In genomic region chr5:344668-345067, GRCh38 we compare ENCODE assay signal across 13 cellular contexts. TPM values are rescaled to one million over a fixed set of nuclear protein-coding genes. Genes with fewer than 3 reads are reported as not detected.
DNase-seq lines count a peak whose midpoint lies in the region; ATAC-seq, FAIRE-seq and TF ChIP-seq lines count a peak whose summit lies in the region.
"Had no signal": no experiment of that assay in that cellular context is flagged by ENCODE, and none has a peak within 500 bp of the region (broad histone marks: within the 10 kb centered on the region; RNA-seq: fewer than 3 reads in every experiment).

No MANE protein-coding gene starts in this region.

- POLR2A ChIA-PET in H1 (lab: Charles Lee; ENCODE audit: partially characterized antibody) = interaction anchor here (1.1 kb wide), 2 partner anchors 22 to 25 kb away, joined by 3 to 4 read pairs; no protein-coding TSS in a partner anchor

- H3K36me3 Mint-ChIP-seq in T-helper 2 cell treated with Interferon-gamma antibody and Interleukin-4, amounts not matched to agents 5 μg/mL and 100 μg/mL, for 36 hours (ENCODE audit: low read depth) = peaks cover 42% of the 10 kb centered on the region
- H3K36me3 Mint-ChIP-seq: CD14-positive monocyte had no signal

- no peak for TF ChIP-seq EP300 in H1 (IDR thresholded peaks at IDR 0.05; ENCODE audit: borderline replicate concordance in 1 of 2, low read depth in 2 of 2, low read length in 2 of 2)

- DNase-seq in T-helper 2 cell treated with Interferon-gamma antibody and Interleukin-4, amounts not matched to agents 5 μg/mL and 100 μg/mL, for 36 hours (ENCODE audit: low spot score) = peak; percentile 2
- DNase-seq in T-helper 2 cell = no peak
- no peak for DNase-seq in NB4 (ENCODE audit: low read depth)
- no peak for DNase-seq in H1 (ENCODE audit: low read depth in 1 of 2, low spot score in 2 of 2)
- DNase-seq in 8988T = no peak
- DNase-seq in upper lobe of right lung = no peak
- DNase-seq: KBM-7; NCI-H1694 treated with DMSO at 0.1 percent for 48 hours; NK-92 treated with Interleukin-12 subunit alpha and Interleukin-12 subunit beta, amount 100 ng/mL, for 24 hours had no signal

- H2BK15ac ChIP-seq in H1 (ENCODE audit: low read length) = no peak overlapping the region

- no peak overlapping the region for H4K91ac ChIP-seq in H1 (replicated peaks; ENCODE audit: insufficient read length, low read length)

- intact Hi-C loops in upper lobe of right lung (cut with DNase I) = no loop called here

- H2BK5ac ChIP-seq in H1 (ENCODE audit: low read depth, low read length) = no peak overlapping the region

- no peak for ATAC-seq in HG02981 (IDR thresholded peaks at IDR 0.05; ENCODE audit: unreplicated experiment)
- no peak for ATAC-seq in upper lobe of right lung

- TF ChIP-seq RAD21 in H1 (IDR thresholded peaks at IDR 0.05 in 1 of 2, conservative IDR thresholded peaks at IDR 0.05 in 1 of 2; ENCODE audit: low read depth in 2 of 2, low read length in 2 of 2) = no peak

- peaks cover 57% of the 10 kb centered on the region for H3K4me1 ChIP-seq in BLaER1
- peaks cover 0 to 14% (median 7%) of the 10 kb centered on the region in 4 experiments; a peak in 6 of 7 replicates for H3K4me1 ChIP-seq in H1 (replicated peaks in 1 of 4; ENCODE audit: control insufficient read depth in 3 of 4, insufficient read depth in 4 of 4, low read length in 3 of 4)
- H3K4me1 ChIP-seq in upper lobe of right lung = no peaks in the 10 kb centered on the region
- H3K4me1 ChIP-seq: HAP-1 had no signal

- peaks cover 55% of the 10 kb centered on the region for H3K4me1 Mint-ChIP-seq in T-helper 2 cell treated with Interferon-gamma antibody and Interleukin-4, amounts not matched to agents 5 μg/mL and 100 μg/mL, for 36 hours (ENCODE audit: low read depth)

- H4K20me1 ChIP-seq in BLaER1 (no peaks in the 10 kb centered on the region), H1 (replicated peaks in 1 of 2; ENCODE audit: control insufficient read depth in 1 of 2, insufficient read depth in 2 of 2, low read length in 2 of 2) (peaks cover 0 to 3% of the 10 kb centered on the region in 2 experiments)

- H3K9ac ChIP-seq in BLaER1 (no peak overlapping the region), H1 (replicated peaks in 1 of 4; ENCODE audit: extremely low read depth in 1 of 4, low read depth in 3 of 4, low read length in 3 of 4) (no peak overlapping the region)

- H2BK12ac ChIP-seq in H1 (ENCODE audit: low read depth, low read length) = no peak overlapping the region

- H4K5ac ChIP-seq in H1 (ENCODE audit: insufficient read length, low read depth, low read length) = no peak overlapping the region

- no peak overlapping the region for H2BK20ac ChIP-seq in H1 (ENCODE audit: low read length)

- peak overlapping the region; percentile 38 for H3K4me3 Mint-ChIP-seq in T-helper 2 cell treated with Interferon-gamma antibody and Interleukin-4, amounts not matched to agents 5 μg/mL and 100 μg/mL, for 36 hours
- H3K4me3 Mint-ChIP-seq: CD14-positive monocyte had no signal

- H4K8ac ChIP-seq in H1 (ENCODE audit: extremely low read depth, insufficient read depth, low read length) = no peak overlapping the region

- no peaks in the 10 kb centered on the region for H3K79me1 ChIP-seq in H1 (ENCODE audit: low read depth, low read length)

- peaks cover 5% of the 10 kb centered on the region for H3K9me3 Mint-ChIP-seq in T-helper 2 cell treated with Interferon-gamma antibody and Interleukin-4, amounts not matched to agents 5 μg/mL and 100 μg/mL, for 36 hours

- no peak overlapping the region for H2BK120ac ChIP-seq in H1 (replicated peaks; ENCODE audit: low read depth, low read length)

- H3K56ac ChIP-seq in H1 (replicated peaks; ENCODE audit: insufficient read length, low read depth, low read length) = no peak overlapping the region

- H3K9me3 ChIP-seq in BLaER1 (peaks cover 10% of the 10 kb centered on the region), H1 (ENCODE audit: insufficient read depth in 2 of 2, low read depth in 1 of 2, low read length in 1 of 2) (no peaks in the 10 kb centered on the region; a peak in 1 of 4 replicates), upper lobe of right lung (no peaks in the 10 kb centered on the region)
- H3K9me3 ChIP-seq: HAP-1 had no signal

- no peak overlapping the region for H3K4me3 ChIP-seq in BLaER1
- peak overlapping the region; percentile 34 for H3K4me3 ChIP-seq in NB4 (ENCODE audit: low read depth, low read length)
- H3K4me3 ChIP-seq in H1 (ENCODE audit: extremely low read depth in 1 of 4, insufficient read depth in 2 of 4, low read depth in 3 of 4, low read length in 4 of 4) = no peak overlapping the region
- no peak overlapping the region for H3K4me3 ChIP-seq in upper lobe of right lung
- H3K4me3 ChIP-seq: HAP-1 had no signal

- no peak overlapping the region for H3K4ac ChIP-seq in H1 (replicated peaks; ENCODE audit: insufficient read length, low read depth, low read length)

- no peaks in the 10 kb centered on the region for H3K27me3 Mint-ChIP-seq in T-helper 2 cell treated with Interferon-gamma antibody and Interleukin-4, amounts not matched to agents 5 μg/mL and 100 μg/mL, for 36 hours (ENCODE audit: low read depth)

- TF ChIP-seq CTCF in NB4 (IDR thresholded peaks at IDR 0.05; ENCODE audit: low read depth, low read length) (no peak), H1 (IDR thresholded peaks at IDR 0.05; ENCODE audit: control extremely low read depth in 1 of 3, insufficient read depth in 1 of 3, low read depth in 1 of 3, low read length in 3 of 3) (no peak), upper lobe of right lung (IDR thresholded peaks at IDR 0.05) (no peak)

- no peaks in the 10 kb centered on the region for H3K79me2 ChIP-seq in H1 (ENCODE audit: control insufficient read depth in 1 of 2, insufficient read depth in 2 of 2, low read length in 2 of 2)

- H3K27ac ChIP-seq in BLaER1 (0 out of 2 replicates have a peak overlapping the region, but pooled peaks have one; percentile 18), H1 (ENCODE audit: low read depth, low read length) (no peak overlapping the region), upper lobe of right lung (no peak overlapping the region)

- H3K36me3 ChIP-seq in BLaER1 (no peaks in the 10 kb centered on the region), H1 (ENCODE audit: control insufficient read depth in 2 of 4, insufficient read depth in 4 of 4, low read length in 3 of 4) (no peaks in the 10 kb centered on the region), upper lobe of right lung (no peaks in the 10 kb centered on the region)
- H3K36me3 ChIP-seq: HAP-1 had no signal

- no peak overlapping the region for H2AFZ ChIP-seq in H1 (ENCODE audit: low read length)

- H3K18ac ChIP-seq in H1 (ENCODE audit: extremely low read depth, low read length) = no peak overlapping the region

- no peak for FAIRE-seq in H1 (lab: Jason Lieb, UNC)

- no peak overlapping the region for H3K23ac ChIP-seq in H1 (ENCODE audit: insufficient read length)

- WGBS in H1 (ENCODE audit: extremely low coverage in 1 of 2, insufficient coverage in 1 of 2, insufficient read length in 1 of 2, insufficient replicate concordance in 2 of 2, low coverage in 1 of 2, low lambda C conversion rate in 2 of 2, missing lambda C conversion rate in 1 of 2), 2 experiments = 98% methylated on average over 5 of the region's 8 CpGs; no CpG with 5 or more reads in 1 of the 2 experiments

- TF ChIP-seq POLR2A in NB4 (IDR thresholded peaks at IDR 0.05; ENCODE audit: extremely low read depth, insufficient read length) = no peak
- no peak for TF ChIP-seq POLR2A in H1 (IDR thresholded peaks at IDR 0.05; ENCODE audit: control extremely low read depth in 1 of 2, low read depth in 2 of 2, low read length in 2 of 2)

- H3K23me2 ChIP-seq in H1 (ENCODE audit: low read depth, low read length) = peaks cover 16% of the 10 kb centered on the region; the same call in 1 of the 2 replicates

- H3K14ac ChIP-seq in H1 (ENCODE audit: insufficient read length) = no peak overlapping the region

- H3K27ac Mint-ChIP-seq in T-helper 2 cell treated with Interferon-gamma antibody and Interleukin-4, amounts not matched to agents 5 μg/mL and 100 μg/mL, for 36 hours = peak overlapping the region; percentile 78
- H3K27ac Mint-ChIP-seq: CD14-positive monocyte had no signal

- 0 out of 2 replicates have a peak overlapping the region, but pooled peaks have one; percentile 65 for H2AK5ac ChIP-seq in H1 (ENCODE audit: low read depth, low read length)

- H3K4me2 ChIP-seq in BLaER1 (peak overlapping the region; percentile 97), H1 (ENCODE audit: insufficient read depth in 1 of 2, low read depth in 2 of 2, low read length in 2 of 2) (peak overlapping the region in 1 of 2 experiments; percentile 48; a peak in 1 of 4 replicates)

- CTCF ChIA-PET in H1 (lab: Charles Lee; ENCODE audit: partially characterized antibody) = interaction anchor here (1.1 kb wide), 1 partner anchor 86 kb away, joined by 3 read pairs; no protein-coding TSS in a partner anchor

- no peaks in the 10 kb centered on the region for H3K27me3 ChIP-seq in BLaER1
- H3K27me3 ChIP-seq in H1 (replicated peaks in 1 of 4; ENCODE audit: control insufficient read depth in 3 of 4, extremely low read depth in 1 of 4, insufficient read depth in 3 of 4, low read length in 3 of 4) = peaks cover 0 to 18% (median 16%) of the 10 kb centered on the region in 4 experiments; a peak in 6 of 7 replicates
- H3K27me3 ChIP-seq in upper lobe of right lung = no peaks in the 10 kb centered on the region

TF ChIP-seq in H1, 55 proteins besides CTCF, POLR2A, EP300 and RAD21:
- TF ChIP-seq JUN (IDR thresholded peaks at IDR 0.05; ENCODE audit: low read depth, low read length) (no peak), SAP30 (IDR thresholded peaks at IDR 0.05; ENCODE audit: insufficient read depth, insufficient replicate concordance, low read length) (no peak), GTF2F1 (IDR thresholded peaks at IDR 0.05; ENCODE audit: borderline replicate concordance, low read depth, low read length) (no peak), SP1 (IDR thresholded peaks at IDR 0.05; ENCODE audit: low read depth, low read length) (no peak)

RNA-seq across cellular contexts. Expression of gene AHRR, which starts 23.2 kb away (rescaled TPM):
- 0.80 and 1.4 TPM in 2 replicates for total RNA-seq in H1 (2021; fragmentation: NEBNext Ultra II Directional; extraction: Animal tissue kit (Norgen Biotek cat#: 25700))
- 0.41 and 0.97 TPM in 2 replicates for polyA plus RNA-seq in H1 (2011; rRNA removed)
- 0.72 TPM for polyA plus RNA-seq in H1 (2011; cell fraction: cytosol; rRNA removed)
- polyA plus RNA-seq in H1 (2011; cell fraction: nucleus; rRNA removed) = 3.3 TPM
- 0.36 to 0.64 TPM (median 0.48 TPM) in 4 replicates for polyA plus RNA-seq in H1 (2012, experiment 1 of 2)
- 0.49 TPM for polyA plus RNA-seq in H1 (2012, experiment 2 of 2)
- polyA plus RNA-seq in H1 (2013, experiment 1 of 2) = 0.28 TPM
- polyA plus RNA-seq in H1 (2013, experiment 2 of 2) = 0.15 TPM
- 0.49 and 0.50 TPM in 2 replicates for polyA minus RNA-seq in H1 (2011; rRNA and poly(A)+ RNA removed)
- 0.66 TPM for polyA minus RNA-seq in H1 (2011; cell fraction: cytosol; rRNA and poly(A)+ RNA removed)
- 1.5 TPM for polyA minus RNA-seq in H1 (2011; cell fraction: nucleus; rRNA and poly(A)+ RNA removed)
- 11.3 TPM for total RNA-seq in upper lobe of right lung
